ENCODE assay signal across 27 cellular contexts in genomic region chr10:60518745-60519144, GRCh38.
DNase-seq lines count a peak whose midpoint lies in the region; ATAC-seq, FAIRE-seq and TF ChIP-seq lines count a peak whose summit lies in the region.
"Had no signal": no experiment of that assay in that cellular context is flagged by ENCODE, and none has a peak within 500 bp of the region (broad histone marks: within the 10 kb centered on the region; RNA-seq: fewer than 3 reads in every experiment).

No MANE protein-coding gene starts in this region.

- peaks cover 27% of the 10 kb centered on the region for H3K4me1 ChIP-seq in keratinocyte (ENCODE audit: control insufficient read depth, extremely low read depth, insufficient read depth, low read length)
- peaks cover 0 to 6% (median 2%) of the 10 kb centered on the region in 4 donors for H3K4me1 ChIP-seq in tibial nerve
- H3K4me1 ChIP-seq: BLaER1 had no signal

- no peak for TF ChIP-seq CTCF in keratinocyte (optimal IDR thresholded peaks at IDR 0.05 in 1 of 3, IDR thresholded peaks at IDR 0.05 in 1 of 3, conservative IDR thresholded peaks at IDR 0.05 in 1 of 3; ENCODE audit: extremely low read depth in 1 of 3, insufficient read depth in 2 of 3, low read length in 3 of 3)
- TF ChIP-seq CTCF in tibial nerve (IDR thresholded peaks at IDR 0.05) = no peak

- H4K20me1 ChIP-seq in keratinocyte (ENCODE audit: control insufficient read depth, extremely low read depth, insufficient read depth, low read length) = no peaks in the 10 kb centered on the region
- H4K20me1 ChIP-seq: BLaER1 had no signal

- H3K36me3 ChIP-seq in keratinocyte (ENCODE audit: control insufficient read depth in 2 of 2, extremely low read depth in 1 of 2, insufficient read depth in 2 of 2, low read length in 2 of 2) (no peaks in the 10 kb centered on the region), tibial nerve (no peaks in the 10 kb centered on the region)
- H3K36me3 ChIP-seq: BLaER1 had no signal

- H3K79me2 ChIP-seq in keratinocyte (ENCODE audit: control insufficient read depth, insufficient read depth, low read length) = no peaks in the 10 kb centered on the region

- no peaks in the 10 kb centered on the region for H3K27me3 ChIP-seq in keratinocyte (ENCODE audit: control insufficient read depth, extremely low read depth, insufficient read depth, low read length)
- H3K27me3 ChIP-seq in tibial nerve = no peaks in the 10 kb centered on the region
- H3K27me3 ChIP-seq: BLaER1 had no signal

- DNase-seq in NCI-H748 (lab: John Stamatoyannopoulos, UW; ENCODE audit: unreplicated experiment) (peak; percentile 13), NCI-H748 treated with DMSO at 0.1 percent for 48 hours (lab: John Stamatoyannopoulos, UW) (no peak), NCI-H69 (lab: John Stamatoyannopoulos, UW) (peak; percentile 80), keratinocyte (ENCODE audit: low read depth, low spot score) (no peak), tibial nerve (ENCODE audit: low spot score in 2 of 2) (no peak), T-helper 1 cell (no peak)
- no peak for DNase-seq in activated CD4-positive, alpha-beta T cell treated with anti-CD3 and anti-CD28 coated beads for 36 hours
- DNase-seq in activated naive CD4-positive, alpha-beta T cell treated with Interleukin-2 at 50 U/mL for 16 hours = no peak
- DNase-seq: 8988T; CD4-positive, CD25-positive, alpha-beta regulatory T cell; Kasumi-1; MV-4-11; NCI-H1105; NCI-H1436 treated with DMSO at 0.1 percent for 48 hours; NCI-H2029; NCI-H2227 treated with DMSO at 0.1 percent for 48 hours; NCI-H510A; NCI-H774; SIG-M5; SK-N-SH had no signal

- H3K9me3 Mint-ChIP-seq in activated CD4-positive, alpha-beta T cell treated with anti-CD3 and anti-CD28 coated beads for 36 hours (ENCODE audit: low read depth) = peaks cover 1% of the 10 kb centered on the region

- no peak overlapping the region for H3K4me3 Mint-ChIP-seq in activated CD4-positive, alpha-beta T cell treated with anti-CD3 and anti-CD28 coated beads for 36 hours
- H3K4me3 Mint-ChIP-seq: CD4-positive, CD25-positive, alpha-beta regulatory T cell had no signal

- WGBS in tibial nerve, 2 donors = 83 to 89% methylated on average over 4 of the region's 4 CpGs

- CTCF ChIA-PET in activated CD4-positive, alpha-beta T cell treated with anti-CD3 and anti-CD28 coated beads for 36 hours (lab: Charles Lee) = interaction anchor here (0.8 to 1.7 kb wide), 3 partner anchors 11 to 25 kb away, joined by 4 to 5 read pairs (median 4); no protein-coding TSS in a partner anchor

- H3K4me3 ChIP-seq in keratinocyte (ENCODE audit: control insufficient read depth in 2 of 3, extremely low read depth in 1 of 3, insufficient read depth in 2 of 3, low read depth in 1 of 3, low read length in 3 of 3) (no peak overlapping the region), tibial nerve (no peak overlapping the region)
- H3K4me3 ChIP-seq: BLaER1 had no signal

- no peak for ATAC-seq in activated CD4-positive, alpha-beta T cell treated with anti-CD3 and anti-CD28 coated beads for 36 hours
- ATAC-seq: HCT116, HepG2 had no signal

- no peak for TF ChIP-seq POLR2A in tibial nerve (IDR thresholded peaks at IDR 0.05)

- H3K4me2 ChIP-seq in keratinocyte (ENCODE audit: control insufficient read depth, extremely low read depth, insufficient read depth, low read depth, low read length) = peak overlapping the region; percentile 13
- H3K4me2 ChIP-seq: BLaER1, SK-N-SH had no signal

- intact Hi-C loops in activated CD4-positive, alpha-beta T cell treated with anti-CD3 and anti-CD28 coated beads for 36 hours (cut with DNase I, micrococcal nuclease) = no loop called here

- POLR2A ChIA-PET in activated CD4-positive, alpha-beta T cell treated with anti-CD3 and anti-CD28 coated beads for 36 hours (lab: Charles Lee) = no interaction called here

- H3K27ac ChIP-seq in keratinocyte (ENCODE audit: control insufficient read depth, insufficient read depth, low read length) (no peak overlapping the region), tibial nerve (peak overlapping the region in 3 of 4 donors; percentile 4 to 76 (median 18))
- H3K27ac ChIP-seq: BLaER1 had no signal

- dilution Hi-C loops in keratinocyte (cut with MboI; ENCODE audit: extremely low pct_ligation_motif_present, low sequenced_read_pairs) = no loop called here

- no peak overlapping the region for H2AFZ ChIP-seq in keratinocyte (ENCODE audit: control insufficient read depth, low read length)

- H3K9me3 ChIP-seq in keratinocyte (ENCODE audit: control insufficient read depth, low read depth, low read length) (no peaks in the 10 kb centered on the region), tibial nerve (no peaks in the 10 kb centered on the region)
- H3K9me3 ChIP-seq: BLaER1, SK-N-SH had no signal

- H3K9me1 ChIP-seq in keratinocyte (ENCODE audit: control insufficient read depth, extremely low read depth, insufficient read depth, low read length) = no peaks in the 10 kb centered on the region

- no peak for TF ChIP-seq EP300 in tibial nerve (IDR thresholded peaks at IDR 0.05)

- peak; percentile 69 for FAIRE-seq in keratinocyte (lab: Jason Lieb, UNC)
- FAIRE-seq: D721Med, GM19239, H1, HepG2, RCC 7860 had no signal

- no peak overlapping the region for H3K27ac Mint-ChIP-seq in activated CD4-positive, alpha-beta T cell treated with anti-CD3 and anti-CD28 coated beads for 36 hours
- H3K27ac Mint-ChIP-seq: CD4-positive, CD25-positive, alpha-beta regulatory T cell had no signal

- peaks cover 6% of the 10 kb centered on the region for H3K36me3 Mint-ChIP-seq in activated CD4-positive, alpha-beta T cell treated with anti-CD3 and anti-CD28 coated beads for 36 hours (ENCODE audit: low read depth)
- H3K36me3 Mint-ChIP-seq: CD4-positive, CD25-positive, alpha-beta regulatory T cell had no signal

- no peaks in the 10 kb centered on the region for H3K27me3 Mint-ChIP-seq in activated CD4-positive, alpha-beta T cell treated with anti-CD3 and anti-CD28 coated beads for 36 hours
- H3K27me3 Mint-ChIP-seq: CD4-positive, CD25-positive, alpha-beta regulatory T cell had no signal

- no peak overlapping the region for H3K9ac ChIP-seq in keratinocyte (ENCODE audit: control insufficient read depth, extremely low read depth, insufficient read depth, low read length)
- H3K9ac ChIP-seq: BLaER1, SK-N-SH had no signal

- peaks cover 19% of the 10 kb centered on the region for H3K4me1 Mint-ChIP-seq in activated CD4-positive, alpha-beta T cell treated with anti-CD3 and anti-CD28 coated beads for 36 hours

Comparison
In these comparisons a context has a peak if more than half of its experiments do, and no peak if none do; other contexts are left out.
1. DNase-seq: peak in NCI-H748 (single experiment) and NCI-H69 (single experiment); none in NCI-H748 treated with DMSO at 0.1 percent for 48 hours (single experiment), keratinocyte (single experiment), tibial nerve (0 of 2), activated CD4-positive, alpha-beta T cell treated with anti-CD3 and anti-CD28 coated beads for 36 hours (single experiment), activated naive CD4-positive, alpha-beta T cell treated with Interleukin-2 at 50 U/mL for 16 hours (single experiment) and T-helper 1 cell (0 of 5).